ENCODE assay signal across 19 cellular contexts in genomic region chr7:155252388-155252957, GRCh38. TPM values are rescaled to one million over a fixed set of nuclear protein-coding genes. Genes with fewer than 3 reads are reported as not detected.
A peak's percentile ranks its signal among the peaks of the same experiment; 100 is the strongest.
DNase-seq lines count a peak whose midpoint lies in the region; TF ChIP-seq lines count a peak whose summit lies in the region.
"Had no signal": no experiment of that assay in that cellular context is flagged by ENCODE, and none has a peak within 500 bp of the region (broad histone marks: within the 10 kb centered on the region; RNA-seq: fewer than 3 reads in every experiment).

No MANE protein-coding gene starts in this region.

- H3K9me3 ChIP-seq in colonic mucosa, result no peaks in the 10 kb centered on the region
- H3K9me3 ChIP-seq: left ventricle myocardium inferior, suprapubic skin had no signal

- H3K27ac ChIP-seq in colonic mucosa, result no peak overlapping the region
- H3K27ac ChIP-seq: HL-60, left ventricle myocardium inferior, suprapubic skin had no signal

- H3K4me1 ChIP-seq in colonic mucosa, result no peaks in the 10 kb centered on the region

- peaks cover 12% of the 10 kb centered on the region for H3K4me1 Mint-ChIP-seq in chondrocyte (ENCODE audit: low read depth)
- peaks cover 7% of the 10 kb centered on the region for H3K4me1 Mint-ChIP-seq in activated CD4-positive, alpha-beta memory T cell treated with anti-CD3 and anti-CD28 coated beads, Interleukin-2, amount 10 ng/mL, durations not matched to agents 7 days and 5 days

- H3K27ac Mint-ChIP-seq in chondrocyte (ENCODE audit: unreplicated experiment), result no peak overlapping the region
- H3K27ac Mint-ChIP-seq in activated CD4-positive, alpha-beta memory T cell treated with anti-CD3 and anti-CD28 coated beads, Interleukin-2, amount 10 ng/mL, durations not matched to agents 7 days and 5 days, result no peak overlapping the region
- H3K27ac Mint-ChIP-seq: activated CD8-positive, alpha-beta T cell treated with anti-CD3 and anti-CD28 coated beads, Interleukin-2, amount 10 ng/mL, durations not matched to agents 7 days and 5 days; activated T-helper 1 cell treated with anti-CD3 and anti-CD28 coated beads, Interleukin-12 subunit alpha, Interleukin-12 subunit beta, Interleukin-2, Interleukin-4 antibody, amounts not matched to agents 30 ng/mL and 10 ng/mL and 1 ng/mL, durations not matched to agents 14 hours and 24 hours and 36 hours; CD4-positive, alpha-beta T cell; naive B cell had no signal

- TF ChIP-seq CTCF in chondrocyte (IDR thresholded peaks at IDR 0.05) (peak; percentile 15), colonic mucosa (IDR thresholded peaks at IDR 0.05) (no peak)

- no peak overlapping the region for H3K4me3 Mint-ChIP-seq in chondrocyte (ENCODE audit: unreplicated experiment)
- no peak overlapping the region for H3K4me3 Mint-ChIP-seq in activated CD4-positive, alpha-beta memory T cell treated with anti-CD3 and anti-CD28 coated beads, Interleukin-2, amount 10 ng/mL, durations not matched to agents 7 days and 5 days
- H3K4me3 Mint-ChIP-seq: activated CD8-positive, alpha-beta T cell treated with anti-CD3 and anti-CD28 coated beads, Interleukin-2, amount 10 ng/mL, durations not matched to agents 7 days and 5 days; activated T-helper 1 cell treated with anti-CD3 and anti-CD28 coated beads, Interleukin-12 subunit alpha, Interleukin-12 subunit beta, Interleukin-2, Interleukin-4 antibody, amounts not matched to agents 30 ng/mL and 10 ng/mL and 1 ng/mL, durations not matched to agents 14 hours and 24 hours and 36 hours; CD4-positive, alpha-beta T cell; naive B cell had no signal

- POLR2A ChIA-PET in activated CD4-positive, alpha-beta memory T cell treated with anti-CD3 and anti-CD28 coated beads, Interleukin-2, amount 10 ng/mL, durations not matched to agents 7 days and 5 days (lab: Charles Lee), result interaction anchor here (1.5 kb wide), 1 partner anchor 92 kb away, joined by 3 read pairs; no protein-coding TSS in a partner anchor

- H3K27me3 ChIP-seq in colonic mucosa, result no peaks in the 10 kb centered on the region

- H3K27me3 Mint-ChIP-seq in chondrocyte (ENCODE audit: low read depth), result peaks cover 22% of the 10 kb centered on the region
- H3K27me3 Mint-ChIP-seq in activated CD4-positive, alpha-beta memory T cell treated with anti-CD3 and anti-CD28 coated beads, Interleukin-2, amount 10 ng/mL, durations not matched to agents 7 days and 5 days, result peaks cover 32% of the 10 kb centered on the region

- H3K36me3 ChIP-seq in colonic mucosa, result no peaks in the 10 kb centered on the region
- H3K36me3 ChIP-seq: left ventricle myocardium inferior, suprapubic skin had no signal

- no peaks in the 10 kb centered on the region for H3K9me3 Mint-ChIP-seq in chondrocyte (ENCODE audit: low read depth)
- H3K9me3 Mint-ChIP-seq in activated CD4-positive, alpha-beta memory T cell treated with anti-CD3 and anti-CD28 coated beads, Interleukin-2, amount 10 ng/mL, durations not matched to agents 7 days and 5 days, result no peaks in the 10 kb centered on the region
- H3K9me3 Mint-ChIP-seq: activated T-helper 1 cell treated with anti-CD3 and anti-CD28 coated beads, Interleukin-12 subunit alpha, Interleukin-12 subunit beta, Interleukin-2, Interleukin-4 antibody, amounts not matched to agents 30 ng/mL and 10 ng/mL and 1 ng/mL, durations not matched to agents 14 hours and 24 hours and 36 hours; CD4-positive, alpha-beta T cell; naive B cell had no signal

- DNase-seq in M059J (ENCODE audit: low read depth) (peak; percentile 44), chondrocyte (ENCODE audit: low spot score) (no peak), medulla oblongata (ENCODE audit: extremely low spot score) (peak; percentile 6), activated gamma-delta T cell treated with Interleukin-2 at 50 U/mL for 16 hours (no peak), colonic mucosa (no peak), ecto neural progenitor cell (ENCODE audit: low spot score) (no peak)
- DNase-seq in activated CD4-positive, alpha-beta memory T cell treated with anti-CD3 and anti-CD28 coated beads, Interleukin-2, amount 10 ng/mL, durations not matched to agents 7 days and 5 days, result no peak
- DNase-seq: activated CD8-positive, alpha-beta T cell treated with anti-CD3 and anti-CD28 coated beads, Interleukin-2, amount 10 ng/mL, durations not matched to agents 7 days and 5 days; amniotic stem cell; CD4-positive, alpha-beta T cell; cortex of kidney; DMS79 treated with DMSO at 0.1 percent for 48 hours; left ventricle myocardium inferior; naive B cell; NCI-H187 treated with DMSO at 0.1 percent for 48 hours; NCI-H526 had no signal

- no peak overlapping the region for H3K9ac ChIP-seq in colonic mucosa (ENCODE audit: low read depth in 2 of 2, low read length in 2 of 2)

- CTCF ChIA-PET in activated CD4-positive, alpha-beta memory T cell treated with anti-CD3 and anti-CD28 coated beads, Interleukin-2, amount 10 ng/mL, durations not matched to agents 7 days and 5 days (lab: Charles Lee), result interaction anchor here (1.1 kb wide), 1 partner anchor 92 kb away, joined by 4 read pairs; no protein-coding TSS in a partner anchor

- no peaks in the 10 kb centered on the region for H3K36me3 Mint-ChIP-seq in chondrocyte (ENCODE audit: low read depth)
- H3K36me3 Mint-ChIP-seq in activated CD4-positive, alpha-beta memory T cell treated with anti-CD3 and anti-CD28 coated beads, Interleukin-2, amount 10 ng/mL, durations not matched to agents 7 days and 5 days (ENCODE audit: low read depth), result no peaks in the 10 kb centered on the region
- H3K36me3 Mint-ChIP-seq: naive B cell had no signal

- intact Hi-C loops in colonic mucosa (cut with DNase I), result no loop called here

- no peak overlapping the region for H3K4me3 ChIP-seq in colonic mucosa
- H3K4me3 ChIP-seq: left ventricle myocardium inferior, suprapubic skin had no signal

RNA-seq across cellular contexts. Expression of gene INSIG1, which starts 45.2 kb away (rescaled TPM):
- total RNA-seq in M059J (2014; rRNA removed; shearing (Covaris generic)), result 440 and 573 TPM in 2 replicates
- 21.3 to 33.7 TPM (median 31.8 TPM) in 3 replicates for total RNA-seq in chondrocyte
- total RNA-seq in activated CD4-positive, alpha-beta memory T cell treated with anti-CD3 and anti-CD28 coated beads, Interleukin-2, amount 10 ng/mL, durations not matched to agents 7 days and 5 days, result 100 to 1,000 TPM; 276 to 283 TPM
- 100 to 1,000 TPM in 1 of 2 donors, 10 to 100 TPM in 1; 72.1 to 232 TPM for total RNA-seq in colonic mucosa

Comparison
In these comparisons a context has a peak if more than half of its experiments do, and no peak if none do; other contexts are left out.
1. DNase-seq: peak in M059J (single experiment) and medulla oblongata (single experiment); none in chondrocyte (single experiment), activated gamma-delta T cell treated with Interleukin-2 at 50 U/mL for 16 hours (single experiment), activated CD4-positive, alpha-beta memory T cell treated with anti-CD3 and anti-CD28 coated beads, Interleukin-2, amount 10 ng/mL, durations not matched to agents 7 days and 5 days (single experiment), colonic mucosa (single experiment) and ecto neural progenitor cell (single experiment).